In genomic region chr10:126686732-126687693, GRCh38 we compare ENCODE assay signal across 26 cellular contexts. TPM values are rescaled to one million over a fixed set of nuclear protein-coding genes. Genes with fewer than 3 reads are reported as not detected.
DNase-seq lines count a peak whose midpoint lies in the region; ATAC-seq, FAIRE-seq and TF ChIP-seq lines count a peak whose summit lies in the region.
"Had no signal": no experiment of that assay in that cellular context is flagged by ENCODE, and none has a peak within 500 bp of the region (broad histone marks: within the 10 kb centered on the region; RNA-seq: fewer than 3 reads in every experiment).

No MANE protein-coding gene starts in this region.

- TF ChIP-seq POLR2A in H1 (IDR thresholded peaks at IDR 0.05; ENCODE audit: control extremely low read depth in 1 of 2, low read depth in 2 of 2, low read length in 2 of 2): no peak

- H4K8ac ChIP-seq in H1 (ENCODE audit: extremely low read depth, insufficient read depth, low read length): peak overlapping the region; percentile 87

- no peaks in the 10 kb centered on the region for H3K79me1 ChIP-seq in H1 (ENCODE audit: low read depth, low read length)

- peak overlapping the region in 1 of 2 experiments; percentile 14; a peak in 1 of 4 replicates for H3K4me2 ChIP-seq in H1 (ENCODE audit: insufficient read depth in 1 of 2, low read depth in 2 of 2, low read length in 2 of 2)
- H3K4me2 ChIP-seq in smooth muscle cell: no peak overlapping the region

- H2BK20ac ChIP-seq in H1 (ENCODE audit: low read length): no peak overlapping the region

- no peak overlapping the region for H3K4ac ChIP-seq in H1 (replicated peaks; ENCODE audit: insufficient read length, low read depth, low read length)

- H3K27ac ChIP-seq in Panc1 (ENCODE audit: low read length) (no peak overlapping the region), H1 (ENCODE audit: low read depth, low read length) (no peak overlapping the region), mesodermal cell (ENCODE audit: low read depth, low read length, severe bottlenecking) (peak overlapping the region; percentile 37), smooth muscle cell (ENCODE audit: low read depth) (peak overlapping the region; percentile 11)
- H3K27ac ChIP-seq: ascending aorta, HL-60, left lung, neutrophil had no signal

- H3K18ac ChIP-seq in H1 (ENCODE audit: extremely low read depth, low read length): no peak overlapping the region; the same call in 1 of the 2 replicates

- ATAC-seq in Panc1 (peak; percentile 56), GM18519 (IDR thresholded peaks at IDR 0.05; ENCODE audit: low FRiP score, unreplicated experiment) (no peak)
- ATAC-seq: left lung; stimulated activated effector memory CD8-positive, alpha-beta T cell treated with anti-CD3 and anti-CD28 coated beads, Interleukin-12 subunit alpha, Interleukin-12 subunit beta, amount 100 ng/mL, for 72 hours had no signal

- H4K5ac ChIP-seq in H1 (ENCODE audit: insufficient read length, low read depth, low read length): no peak overlapping the region

- DNase-seq in Panc1 (ENCODE audit: low read depth, low spot score) (no peak), H1 (ENCODE audit: low read depth in 1 of 2, low spot score in 2 of 2) (no peak), smooth muscle cell (lab: John Stamatoyannopoulos, UW; ENCODE audit: unreplicated experiment) (no peak), NCI-H1436 treated with DMSO at 0.1 percent for 48 hours (lab: John Stamatoyannopoulos, UW) (no peak)
- DNase-seq in stimulated activated naive CD4-positive, alpha-beta T cell (lab: John Stamatoyannopoulos, UW): no peak
- DNase-seq: activated B cell treated with CpG ODN at 0.5 μM for 24 hours; activated CD4-positive, alpha-beta memory T cell treated with anti-CD3 and anti-CD28 coated beads for 36 hours; cerebellar nuclear complex; effector CD4-positive, alpha-beta T cell; EL; heart right ventricle; Karpas-422; left lung; MV-4-11; NCI-H1694 treated with DMSO at 0.1 percent for 48 hours; NCI-H2171 treated with DMSO at 0.1 percent for 48 hours; NCI-H526 treated with DMSO at 0.1 percent for 48 hours; stimulated activated CD4-positive, alpha-beta T cell treated with anti-CD3 and anti-CD28 coated beads, Interleukin-2, amount 100 ng/mL, for 48 hours had no signal

- 68% methylated on average over 18 of the region's 18 CpGs; no CpG with 5 or more reads in 1 of the 2 experiments for WGBS in H1 (ENCODE audit: extremely low coverage in 1 of 2, insufficient coverage in 1 of 2, insufficient read length in 1 of 2, insufficient replicate concordance in 2 of 2, low coverage in 1 of 2, low lambda C conversion rate in 2 of 2, missing lambda C conversion rate in 1 of 2), 2 experiments
- WGBS in mesodermal cell (ENCODE audit: insufficient coverage in 2 of 2), 2 experiments: 73% methylated on average over 17 to 18 of the region's 18 CpGs
- WGBS in smooth muscle cell (ENCODE audit: low lambda C conversion rate): 78% methylated on average over 18 of the region's 18 CpGs

- no peak for FAIRE-seq in H1 (lab: Jason Lieb, UNC)

- in situ Hi-C loops in Panc1 (cut with HindIII; ENCODE audit: low pct_unique_long_range_greater_than_20kb, low sequenced_read_pairs): no loop called here

- TF ChIP-seq RAD21 in H1 (IDR thresholded peaks at IDR 0.05 in 1 of 2, conservative IDR thresholded peaks at IDR 0.05 in 1 of 2; ENCODE audit: low read depth in 2 of 2, low read length in 2 of 2): no peak

- H3K23ac ChIP-seq in H1 (ENCODE audit: insufficient read length): no peak overlapping the region

- no peak overlapping the region; the same call in 1 of the 2 replicates for H2BK5ac ChIP-seq in H1 (ENCODE audit: low read depth, low read length)

- no peak overlapping the region for H3K56ac ChIP-seq in H1 (replicated peaks; ENCODE audit: insufficient read length, low read depth, low read length)

- no peaks in the 10 kb centered on the region for H3K36me3 ChIP-seq in Panc1 (ENCODE audit: control insufficient read depth, insufficient read depth, low read length)
- H3K36me3 ChIP-seq in H1 (ENCODE audit: control insufficient read depth in 2 of 4, insufficient read depth in 4 of 4, low read length in 3 of 4): no peaks in the 10 kb centered on the region
- no peaks in the 10 kb centered on the region for H3K36me3 ChIP-seq in mesodermal cell (ENCODE audit: control insufficient read depth, insufficient read depth, low read length)
- no peaks in the 10 kb centered on the region for H3K36me3 ChIP-seq in smooth muscle cell (ENCODE audit: low read depth)
- H3K36me3 ChIP-seq: ascending aorta, heart right ventricle, left lung, neutrophil had no signal

- peak overlapping the region; percentile 79 for H2BK120ac ChIP-seq in H1 (replicated peaks; ENCODE audit: low read depth, low read length)

- CTCF ChIA-PET in Panc1 (lab: Charles Lee): no interaction called here
- CTCF ChIA-PET in H1 (lab: Charles Lee; ENCODE audit: partially characterized antibody): interaction anchor here (0.8 to 1.4 kb wide), 3 partner anchors 13 to 75 kb away, joined by 3 to 4 read pairs (median 3); no protein-coding TSS in a partner anchor

- H2AK5ac ChIP-seq in H1 (ENCODE audit: low read depth, low read length): no peak overlapping the region

- H3K9me3 ChIP-seq in Panc1 (ENCODE audit: control insufficient read depth, insufficient read depth, low read depth, low read length) (no peaks in the 10 kb centered on the region), H1 (ENCODE audit: insufficient read depth in 2 of 2, low read depth in 1 of 2, low read length in 1 of 2) (peaks cover 3 to 6% of the 10 kb centered on the region in 2 experiments; a peak in 3 of 4 replicates), mesodermal cell (ENCODE audit: control insufficient read depth, low read length) (no peaks in the 10 kb centered on the region), smooth muscle cell (replicated peaks; ENCODE audit: low read depth) (no peaks in the 10 kb centered on the region)
- H3K9me3 ChIP-seq: ascending aorta, neutrophil had no signal

- H3K4me1 ChIP-seq in Panc1 (ENCODE audit: control insufficient read depth, insufficient read depth, low read length): no peaks in the 10 kb centered on the region
- H3K4me1 ChIP-seq in H1 (replicated peaks in 1 of 4; ENCODE audit: control insufficient read depth in 3 of 4, insufficient read depth in 4 of 4, low read length in 3 of 4): peaks cover 0 to 10% (median 4%) of the 10 kb centered on the region in 4 experiments; a peak in 4 of 7 replicates
- no peaks in the 10 kb centered on the region for H3K4me1 ChIP-seq in mesodermal cell (ENCODE audit: control insufficient read depth, insufficient read depth, low read length, poor library complexity, severe bottlenecking)
- H3K4me1 ChIP-seq in smooth muscle cell (ENCODE audit: low read depth): peaks cover 15% of the 10 kb centered on the region
- H3K4me1 ChIP-seq: ascending aorta, heart right ventricle, left lung had no signal

- TF ChIP-seq EP300 in H1 (IDR thresholded peaks at IDR 0.05; ENCODE audit: borderline replicate concordance in 1 of 2, low read depth in 2 of 2, low read length in 2 of 2): no peak

- H3K4me3 ChIP-seq in Panc1 (ENCODE audit: low read depth in 2 of 2, low read length in 2 of 2) (no peak overlapping the region), H1 (ENCODE audit: extremely low read depth in 1 of 4, insufficient read depth in 2 of 4, low read depth in 3 of 4, low read length in 4 of 4) (no peak overlapping the region), mesodermal cell (ENCODE audit: extremely low read depth, insufficient read depth, low read length, poor library complexity, severe bottlenecking) (no peak overlapping the region), smooth muscle cell (no peak overlapping the region)
- H3K4me3 ChIP-seq: ascending aorta, heart right ventricle, left lung had no signal

- H3K27me3 ChIP-seq in Panc1 (ENCODE audit: control insufficient read depth, insufficient read depth, low read length) (no peaks in the 10 kb centered on the region), H1 (replicated peaks in 1 of 4; ENCODE audit: control insufficient read depth in 3 of 4, extremely low read depth in 1 of 4, insufficient read depth in 3 of 4, low read length in 3 of 4) (no peaks in the 10 kb centered on the region), smooth muscle cell (ENCODE audit: low read depth) (no peaks in the 10 kb centered on the region)
- H3K27me3 ChIP-seq: ascending aorta, heart right ventricle, left lung, neutrophil had no signal

- H2BK12ac ChIP-seq in H1 (ENCODE audit: low read depth, low read length): peak overlapping the region; percentile 80; the same call in 1 of the 2 replicates

- no peaks in the 10 kb centered on the region for H4K20me1 ChIP-seq in H1 (replicated peaks in 1 of 2; ENCODE audit: control insufficient read depth in 1 of 2, insufficient read depth in 2 of 2, low read length in 2 of 2)
- no peaks in the 10 kb centered on the region for H4K20me1 ChIP-seq in smooth muscle cell (ENCODE audit: low read depth)

- 0 out of 2 replicates have a peak overlapping the region, but pooled peaks have one; percentile 72 for H2BK15ac ChIP-seq in H1 (ENCODE audit: low read length)

- no TSS peak for BruUV-seq in Panc1 (replicated peaks; lab: Mats Ljungman, UMichigan)

- intact Hi-C loops in Panc1 (cut with micrococcal nuclease; ENCODE audit: unreplicated experiment): no loop called here

- H2AFZ ChIP-seq in H1 (ENCODE audit: low read length) (peak overlapping the region; percentile 97), smooth muscle cell (ENCODE audit: low read depth) (no peak overlapping the region)

- TF ChIP-seq CTCF in Panc1 (IDR thresholded peaks at IDR 0.05) (no peak), H1 (IDR thresholded peaks at IDR 0.05; ENCODE audit: control extremely low read depth in 1 of 3, insufficient read depth in 1 of 3, low read depth in 1 of 3, low read length in 3 of 3) (no peak), smooth muscle cell (IDR thresholded peaks at IDR 0.05; ENCODE audit: borderline replicate concordance, insufficient read depth, poor library complexity, severe bottlenecking) (no peak)

- H3K23me2 ChIP-seq in H1 (ENCODE audit: low read depth, low read length): no peaks in the 10 kb centered on the region; the same call in 1 of the 2 replicates

- H3K14ac ChIP-seq in H1 (ENCODE audit: insufficient read length): no peak overlapping the region

- H3F3A ChIP-seq in smooth muscle cell (ENCODE audit: low read depth): no peaks in the 10 kb centered on the region

- no peaks in the 10 kb centered on the region for H3K79me2 ChIP-seq in H1 (ENCODE audit: control insufficient read depth in 1 of 2, insufficient read depth in 2 of 2, low read length in 2 of 2)
- H3K79me2 ChIP-seq in smooth muscle cell (ENCODE audit: low read depth): no peaks in the 10 kb centered on the region

- H3K9ac ChIP-seq in H1 (replicated peaks in 1 of 4; ENCODE audit: extremely low read depth in 1 of 4, low read depth in 3 of 4, low read length in 3 of 4) (no peak overlapping the region; a peak in 1 of 7 replicates), smooth muscle cell (ENCODE audit: low read depth) (no peak overlapping the region)

- H4K91ac ChIP-seq in H1 (replicated peaks; ENCODE audit: insufficient read length, low read length): peak overlapping the region; percentile 38

- POLR2A ChIA-PET in Panc1 (lab: Charles Lee) (no interaction called here), H1 (lab: Charles Lee; ENCODE audit: partially characterized antibody) (no interaction called here)

RNA-seq across cellular contexts. Expression of gene C10orf90, which starts 16.5 kb away (rescaled TPM):
- total RNA-seq in Panc1 (2021; ENCODE audit: unreplicated experiment) (0.67 TPM), smooth muscle cell (1.8 TPM in 1 of 2 replicates, not detected in the other)
- polyA plus RNA-seq in Panc1 (2012; ENCODE audit: insufficient read length): 0.46 TPM
- not detected in 2 replicates for total RNA-seq in H1 (2021; fragmentation: NEBNext Ultra II Directional; extraction: Animal tissue kit (Norgen Biotek cat#: 25700))
- polyA plus RNA-seq in H1 (2011; rRNA removed) (0.16 and 0.21 TPM in 2 replicates), smooth muscle cell (0.10 and 0.14 TPM in 2 replicates)
- not detected for polyA plus RNA-seq in H1 (2011; cell fraction: cytosol; rRNA removed)
- polyA plus RNA-seq in H1 (2011; cell fraction: nucleus; rRNA removed): 0.17 TPM
- polyA plus RNA-seq in H1 (2012, experiment 1 of 2): 0.11 to 0.17 TPM in 2 of 4 replicates, not detected in the others
- polyA plus RNA-seq in H1 (2012, experiment 2 of 2): not detected
- polyA plus RNA-seq in H1 (2013, experiment 1 of 2): 0.12 TPM
- 0.18 TPM for polyA plus RNA-seq in H1 (2013, experiment 2 of 2)
- polyA minus RNA-seq in H1 (2011; rRNA and poly(A)+ RNA removed): 0.24 and 0.32 TPM in 2 replicates
- not detected for polyA minus RNA-seq in H1 (2011; cell fraction: cytosol; rRNA and poly(A)+ RNA removed)
- polyA minus RNA-seq in H1 (2011; cell fraction: nucleus; rRNA and poly(A)+ RNA removed): 0.40 TPM
- not detected for polyA plus RNA-seq in mesodermal cell (2013, experiment 1 of 2)
- polyA plus RNA-seq in mesodermal cell (2013, experiment 2 of 2): not detected
- total RNA-seq: activated B cell treated with CpG ODN at 0.5 μM for 24 hours; activated CD4-positive, alpha-beta memory T cell treated with anti-CD3 and anti-CD28 coated beads for 36 hours; ascending aorta; epithelial cell of proximal tubule; left lung had no signal
- polyA plus RNA-seq: CD14-positive monocyte had no signal

Comparison
In these comparisons a context has a peak if more than half of its experiments do, and no peak if none do; other contexts are left out.
1. H3K27ac ChIP-seq: peak in mesodermal cell (single experiment) and smooth muscle cell (single experiment); none in Panc1 (single experiment) and H1 (single experiment).